In the genomic region with DNA sequence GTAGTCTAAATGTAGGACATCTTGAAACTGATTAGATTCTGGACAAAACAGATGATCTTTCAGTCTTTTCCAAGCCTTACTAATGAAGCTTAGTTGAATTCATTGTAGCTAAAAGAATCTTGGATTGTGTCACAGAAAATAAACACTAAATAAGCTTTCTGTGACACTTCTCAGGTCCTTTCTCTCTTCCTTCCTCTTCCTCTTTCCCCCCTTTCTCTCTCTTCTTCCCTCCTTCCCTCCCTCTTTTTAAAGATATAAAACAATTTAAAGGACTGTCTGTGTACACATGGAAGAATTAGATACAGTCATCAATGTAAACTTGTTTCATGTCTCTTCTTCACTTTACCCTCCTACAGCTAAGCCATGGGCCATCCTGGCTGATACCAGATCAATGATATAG, we compare ENCODE assay signal across 23 cellular contexts. TPM values are rescaled to one million over a fixed set of nuclear protein-coding genes. Genes with fewer than 3 reads are reported as not detected.
DNase-seq lines count a peak whose midpoint lies in the region; ATAC-seq, FAIRE-seq and TF ChIP-seq lines count a peak whose summit lies in the region.
"Had no signal": no experiment of that assay in that cellular context is flagged by ENCODE, and none has a peak within 500 bp of the region (broad histone marks: within the 10 kb centered on the region; RNA-seq: fewer than 3 reads in every experiment).

No MANE protein-coding gene starts in this region.

- no peak for TF ChIP-seq CTCF in keratinocyte (optimal IDR thresholded peaks at IDR 0.05 in 1 of 3, IDR thresholded peaks at IDR 0.05 in 1 of 3, conservative IDR thresholded peaks at IDR 0.05 in 1 of 3; ENCODE audit: extremely low read depth in 1 of 3, insufficient read depth in 2 of 3, low read length in 3 of 3)

- no peaks in the 10 kb centered on the region for H3K9me1 ChIP-seq in keratinocyte (ENCODE audit: control insufficient read depth, extremely low read depth, insufficient read depth, low read length)

- H3K9me3 ChIP-seq in keratinocyte (ENCODE audit: control insufficient read depth, low read depth, low read length), result no peaks in the 10 kb centered on the region
- H3K9me3 ChIP-seq: BLaER1 treated with 17β-estradiol and CSF1 and Interleukin-3, amounts not matched to agents 10 nM and 100 nM; Caco-2 had no signal

- H2AFZ ChIP-seq in keratinocyte (ENCODE audit: control insufficient read depth, low read length), result peak overlapping the region; percentile 3
- H2AFZ ChIP-seq: GM23248 had no signal

- FAIRE-seq in GM18507 (lab: Jason Lieb, UNC), result peak; percentile 12
- peak; percentile 5 for FAIRE-seq in keratinocyte (lab: Jason Lieb, UNC)
- FAIRE-seq: GM12892 had no signal

- H3K79me2 ChIP-seq in keratinocyte (ENCODE audit: control insufficient read depth, insufficient read depth, low read length), result no peaks in the 10 kb centered on the region

- no peak overlapping the region for H3K4me3 ChIP-seq in keratinocyte (ENCODE audit: control insufficient read depth in 2 of 3, extremely low read depth in 1 of 3, insufficient read depth in 2 of 3, low read depth in 1 of 3, low read length in 3 of 3)
- H3K4me3 ChIP-seq: BLaER1 treated with 17β-estradiol and CSF1 and Interleukin-3, amounts not matched to agents 10 nM and 100 nM; GM23248 had no signal

- peak; percentile 49 for DNase-seq in NOMO-1 treated with DMSO at 0.1 percent for 48 hours (lab: John Stamatoyannopoulos, UW; ENCODE audit: unreplicated experiment)
- no peak for DNase-seq in NOMO-1 treated with dmso at 0.1 percent for 144 hours (lab: John Stamatoyannopoulos, UW; ENCODE audit: unreplicated experiment)
- DNase-seq in GM18507 (ENCODE audit: extremely low spot score, insufficient read length, low read depth), result no peak
- DNase-seq in OCI-M1 (lab: John Stamatoyannopoulos, UW), result peak; percentile 48
- DNase-seq in keratinocyte (ENCODE audit: low read depth, low spot score), result no peak
- no peak for DNase-seq in posterior vena cava (ENCODE audit: low spot score)
- DNase-seq: 8988T; Caco-2; CD4-positive, alpha-beta memory T cell; DMS 273 treated with DMSO at 0.1 percent for 48 hours; GM23248; H9; NCI-H1417; NCI-H1694 treated with DMSO at 0.1 percent for 48 hours; NCI-H2081 treated with DMSO at 0.1 percent for 48 hours; NCI-H446 treated with DMSO at 0.1 percent for 48 hours; NCI-H69; Right ventricle myocardium superior had no signal

- H3K27ac ChIP-seq in keratinocyte (ENCODE audit: control insufficient read depth, insufficient read depth, low read length), result no peak overlapping the region
- H3K27ac ChIP-seq: BLaER1 treated with 17β-estradiol and CSF1 and Interleukin-3, amounts not matched to agents 10 nM and 100 nM; GM23248 had no signal

- H3K27me3 ChIP-seq in keratinocyte (ENCODE audit: control insufficient read depth, extremely low read depth, insufficient read depth, low read length), result no peaks in the 10 kb centered on the region

- no peaks in the 10 kb centered on the region for H3K36me3 ChIP-seq in keratinocyte (ENCODE audit: control insufficient read depth in 2 of 2, extremely low read depth in 1 of 2, insufficient read depth in 2 of 2, low read length in 2 of 2)
- H3K36me3 ChIP-seq: BLaER1 treated with 17β-estradiol and CSF1 and Interleukin-3, amounts not matched to agents 10 nM and 100 nM had no signal

- H4K20me1 ChIP-seq in keratinocyte (ENCODE audit: control insufficient read depth, extremely low read depth, insufficient read depth, low read length), result no peaks in the 10 kb centered on the region

- intact Hi-C loops in posterior vena cava (cut with DNase I), result no loop called here

- H3K9ac ChIP-seq in keratinocyte (ENCODE audit: control insufficient read depth, extremely low read depth, insufficient read depth, low read length), result no peak overlapping the region
- H3K9ac ChIP-seq: BLaER1 treated with 17β-estradiol and CSF1 and Interleukin-3, amounts not matched to agents 10 nM and 100 nM; GM23248 had no signal

- no peak for ATAC-seq in HG02970 (IDR thresholded peaks at IDR 0.05; ENCODE audit: low FRiP score, unreplicated experiment)

- dilution Hi-C loops in keratinocyte (cut with MboI; ENCODE audit: extremely low pct_ligation_motif_present, low sequenced_read_pairs), result no loop called here

- H3K4me1 ChIP-seq in keratinocyte (ENCODE audit: control insufficient read depth, extremely low read depth, insufficient read depth, low read length), result no peaks in the 10 kb centered on the region
- H3K4me1 ChIP-seq: Caco-2 had no signal

- H3K4me2 ChIP-seq in keratinocyte (ENCODE audit: control insufficient read depth, extremely low read depth, insufficient read depth, low read depth, low read length), result no peak overlapping the region
- H3K4me2 ChIP-seq: BLaER1 treated with 17β-estradiol and CSF1 and Interleukin-3, amounts not matched to agents 10 nM and 100 nM had no signal

RNA-seq across cellular contexts. Expression of gene COMMD3, which starts 5.3 kb away (rescaled TPM):
- 29.3 to 59.5 TPM (median 39.2 TPM) in 3 replicates for polyA plus RNA-seq in keratinocyte
- polyA plus RNA-seq in keratinocyte (2011; ENCODE audit: low read depth), result 9.4 TPM
- polyA plus RNA-seq in keratinocyte (2011; cell fraction: cytosol; rRNA removed), result 33.7 and 64.5 TPM in 2 replicates
- 26.6 and 42.5 TPM in 2 replicates for polyA plus RNA-seq in keratinocyte (2011; cell fraction: nucleus; rRNA removed)
- polyA plus RNA-seq in keratinocyte (2012; ENCODE audit: low replicate concordance), result 37.8 and 53.3 TPM in 2 replicates
- 6.5 to 13.3 TPM (median 11.7 TPM) in 3 replicates for polyA minus RNA-seq in keratinocyte
- polyA minus RNA-seq in keratinocyte (2011; cell fraction: cytosol; rRNA and poly(A)+ RNA removed), result 6.9 TPM
- polyA minus RNA-seq in keratinocyte (2011; cell fraction: nucleus; rRNA and poly(A)+ RNA removed), result 4.4 and 7.1 TPM in 2 replicates
- 10 to 100 TPM; 52.6 to 57.6 TPM for total RNA-seq in posterior vena cava

RNA-seq across cellular contexts. Expression of gene BMI1, which starts 10.0 kb away (rescaled TPM):
- polyA plus RNA-seq in keratinocyte, result 21.6 to 33.1 TPM (median 22.0 TPM) in 3 replicates
- 32.6 TPM for polyA plus RNA-seq in keratinocyte (2011; ENCODE audit: low read depth)
- 18.4 and 37.5 TPM in 2 replicates for polyA plus RNA-seq in keratinocyte (2011; cell fraction: cytosol; rRNA removed)
- 19.7 and 28.5 TPM in 2 replicates for polyA plus RNA-seq in keratinocyte (2011; cell fraction: nucleus; rRNA removed)
- 19.4 and 29.1 TPM in 2 replicates for polyA plus RNA-seq in keratinocyte (2012; ENCODE audit: low replicate concordance)
- 22.3 to 46.3 TPM (median 46.3 TPM) in 3 replicates for polyA minus RNA-seq in keratinocyte
- 32.0 TPM for polyA minus RNA-seq in keratinocyte (2011; cell fraction: cytosol; rRNA and poly(A)+ RNA removed)
- 4.9 and 18.2 TPM in 2 replicates for polyA minus RNA-seq in keratinocyte (2011; cell fraction: nucleus; rRNA and poly(A)+ RNA removed)
- total RNA-seq in posterior vena cava, result 10 to 100 TPM; 56.5 to 71.7 TPM

RNA-seq across cellular contexts. Expression of gene SPAG6, which starts 34.4 kb away (rescaled TPM):
- polyA plus RNA-seq in keratinocyte, result not detected in 3 replicates
- polyA plus RNA-seq in keratinocyte (2011; ENCODE audit: low read depth), result not detected
- not detected in 2 replicates for polyA plus RNA-seq in keratinocyte (2011; cell fraction: cytosol; rRNA removed)
- not detected in 2 replicates for polyA plus RNA-seq in keratinocyte (2011; cell fraction: nucleus; rRNA removed)
- polyA plus RNA-seq in keratinocyte (2012; ENCODE audit: low replicate concordance), result not detected in 2 replicates
- not detected in 3 replicates for polyA minus RNA-seq in keratinocyte
- not detected for polyA minus RNA-seq in keratinocyte (2011; cell fraction: cytosol; rRNA and poly(A)+ RNA removed)
- not detected in 2 replicates for polyA minus RNA-seq in keratinocyte (2011; cell fraction: nucleus; rRNA and poly(A)+ RNA removed)
- not detected for total RNA-seq in posterior vena cava
- total RNA-seq: CD4-positive, alpha-beta memory T cell; GM23248; Right ventricle myocardium superior; RPMI7951; SK-MEL-5 had no signal
- polyA plus RNA-seq: CD4-positive, alpha-beta memory T cell; GM23248 had no signal

Comparison
In these comparisons a context has a peak if more than half of its experiments do, and no peak if none do; other contexts are left out.
1. DNase-seq: peak in NOMO-1 treated with DMSO at 0.1 percent for 48 hours (single experiment) and OCI-M1 (single experiment); none in NOMO-1 treated with dmso at 0.1 percent for 144 hours (single experiment), GM18507 (single experiment), keratinocyte (single experiment) and posterior vena cava (single experiment).